ENCODE assay signal across 10 cellular contexts in the genomic region with DNA sequence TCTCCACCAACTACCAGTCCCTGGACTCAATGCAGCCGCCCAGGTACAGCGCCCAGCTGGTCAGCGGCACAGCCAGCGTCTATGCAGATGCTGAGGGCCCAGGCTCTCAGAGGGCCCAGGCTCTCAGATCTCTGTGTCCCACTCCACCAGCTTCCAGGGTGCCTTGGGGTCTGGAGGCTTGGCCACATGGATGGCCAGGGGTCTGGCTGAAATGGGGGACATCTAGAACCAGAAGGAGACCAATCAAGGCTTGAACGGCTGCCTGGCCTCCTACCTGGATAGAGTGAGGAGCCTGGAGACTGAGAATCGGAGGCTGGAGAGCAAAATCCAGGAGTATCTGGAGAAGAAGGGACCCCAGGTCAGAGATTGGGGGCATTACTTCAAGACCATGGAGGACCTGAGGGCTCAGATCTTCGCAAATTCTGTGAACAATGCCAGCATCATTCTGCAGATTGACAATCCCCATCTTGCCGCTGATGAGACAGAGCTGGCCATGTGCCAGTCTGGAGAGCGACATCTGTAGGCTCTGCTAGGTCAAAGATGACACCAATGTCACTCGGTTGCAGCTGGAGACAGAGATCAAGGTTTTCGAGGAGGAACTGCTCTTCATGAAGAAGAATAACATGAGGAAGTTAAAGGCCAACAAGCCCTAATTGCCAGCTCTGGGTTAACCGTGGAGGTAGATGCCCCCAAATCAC. TPM values are rescaled to one million over a fixed set of nuclear protein-coding genes. Genes with fewer than 3 reads are reported as not detected.
DNase-seq lines count a peak whose midpoint lies in the region; ATAC-seq, FAIRE-seq and TF ChIP-seq lines count a peak whose summit lies in the region.
"Had no signal": no experiment of that assay in that cellular context is flagged by ENCODE, and none has a peak within 500 bp of the region (broad histone marks: within the 10 kb centered on the region; RNA-seq: fewer than 3 reads in every experiment).

No MANE protein-coding gene starts in this region.

- no peaks in the 10 kb centered on the region for H3K4me1 ChIP-seq in RWPE2 (ENCODE audit: insufficient read depth, poor library complexity, severe bottlenecking)

- FAIRE-seq in GM12891 (lab: Jason Lieb, UNC), result peak; percentile 26
- FAIRE-seq: GM18507 had no signal

- no peak for ATAC-seq in RWPE2 (ENCODE audit: low read depth)
- ATAC-seq in GM19324 (IDR thresholded peaks at IDR 0.05; ENCODE audit: low FRiP score, unreplicated experiment), result no peak
- ATAC-seq in GM19397 (IDR thresholded peaks at IDR 0.05; ENCODE audit: unreplicated experiment), result no peak

- no peaks in the 10 kb centered on the region for H3K27me3 Mint-ChIP-seq in activated naive CD8-positive, alpha-beta T cell treated with anti-CD3 and anti-CD28 coated beads for 36 hours
- H3K27me3 Mint-ChIP-seq: central memory CD8-positive, alpha-beta T cell had no signal

- H3K36me3 ChIP-seq in RWPE2 (ENCODE audit: low read depth), result no peaks in the 10 kb centered on the region

- H3K27ac Mint-ChIP-seq in activated naive CD8-positive, alpha-beta T cell treated with anti-CD3 and anti-CD28 coated beads for 36 hours, result no peak overlapping the region

- no peaks in the 10 kb centered on the region for H3K9me3 Mint-ChIP-seq in activated naive CD8-positive, alpha-beta T cell treated with anti-CD3 and anti-CD28 coated beads for 36 hours
- H3K9me3 Mint-ChIP-seq: central memory CD8-positive, alpha-beta T cell had no signal

- DNase-seq in GM12891 (ENCODE audit: insufficient read length, low spot score) (no peak), RWPE2 (ENCODE audit: low spot score) (peak; percentile 25), COR-L47 (lab: John Stamatoyannopoulos, UW) (no peak)
- DNase-seq in activated naive CD8-positive, alpha-beta T cell treated with anti-CD3 and anti-CD28 coated beads for 36 hours, result peak; percentile 32
- DNase-seq in stimulated activated CD4-positive, alpha-beta T cell treated with anti-CD3 and anti-CD28 coated beads, Interleukin-4, amount 100 ng/mL, for 48 hours (ENCODE audit: low read depth in 2 of 2), result peak; percentile 28 to 30
- DNase-seq: NCI-H1417 had no signal

- H3K27me3 ChIP-seq in RWPE2 (ENCODE audit: insufficient read depth, poor library complexity, severe bottlenecking), result no peaks in the 10 kb centered on the region

- no peak overlapping the region for H3K4me3 Mint-ChIP-seq in activated naive CD8-positive, alpha-beta T cell treated with anti-CD3 and anti-CD28 coated beads for 36 hours
- H3K4me3 Mint-ChIP-seq: central memory CD8-positive, alpha-beta T cell had no signal

- no peak overlapping the region for H3K4me3 ChIP-seq in RWPE2 (ENCODE audit: severe bottlenecking)

- no peaks in the 10 kb centered on the region for H3K36me3 Mint-ChIP-seq in activated naive CD8-positive, alpha-beta T cell treated with anti-CD3 and anti-CD28 coated beads for 36 hours

- peaks cover 11% of the 10 kb centered on the region for H3K4me1 Mint-ChIP-seq in activated naive CD8-positive, alpha-beta T cell treated with anti-CD3 and anti-CD28 coated beads for 36 hours
- H3K4me1 Mint-ChIP-seq: central memory CD8-positive, alpha-beta T cell had no signal

- TF ChIP-seq POLR2A in GM12891 (IDR thresholded peaks at IDR 0.05; ENCODE audit: low read depth, low read length), result no peak

- TF ChIP-seq CTCF in RWPE2 (IDR thresholded peaks at IDR 0.05; ENCODE audit: poor library complexity, severe bottlenecking), result no peak

- H3K9me3 ChIP-seq in RWPE2 (ENCODE audit: severe bottlenecking), result no peaks in the 10 kb centered on the region

- H3K27ac ChIP-seq in RWPE2 (ENCODE audit: poor library complexity, severe bottlenecking), result no peak overlapping the region

TF ChIP-seq in GM12891, 5 proteins besides CTCF, POLR2A, EP300 and RAD21:
- TF ChIP-seq POLR2AphosphoS5 (IDR thresholded peaks at IDR 0.05; ENCODE audit: low read depth, low read length) (no peak), TAF1 (IDR thresholded peaks at IDR 0.05; ENCODE audit: low read depth, low read length) (no peak), SPI1 (IDR thresholded peaks at IDR 0.05; ENCODE audit: low read depth, low read length) (no peak), PAX5 (IDR thresholded peaks at IDR 0.05; ENCODE audit: insufficient read depth, low read length, severe bottlenecking) (no peak), POU2F2 (IDR thresholded peaks at IDR 0.05; ENCODE audit: low read depth, low read length) (no peak)

RNA-seq across cellular contexts. Expression of a gene that starts 44.1 kb away (rescaled TPM):
- 0.09 TPM for polyA plus RNA-seq in GM12891 (2012; ENCODE audit: low read depth, missing spikeins)
- under 1 TPM; 0.12 to 0.18 TPM for total RNA-seq in activated naive CD8-positive, alpha-beta T cell treated with anti-CD3 and anti-CD28 coated beads for 36 hours

RNA-seq across cellular contexts. Expression of a gene that starts 46.7 kb away (rescaled TPM):
- 367 TPM for polyA plus RNA-seq in GM12891 (2012; ENCODE audit: low read depth, missing spikeins)
- total RNA-seq in activated naive CD8-positive, alpha-beta T cell treated with anti-CD3 and anti-CD28 coated beads for 36 hours, result 100 to 1,000 TPM; 803 to 814 TPM

RNA-seq across cellular contexts. Expression of a gene that starts 58.9 kb away (rescaled TPM):
- 14.2 TPM for polyA plus RNA-seq in GM12891 (2012; ENCODE audit: low read depth, missing spikeins)
- 10 to 100 TPM; 13.1 to 14.2 TPM for total RNA-seq in activated naive CD8-positive, alpha-beta T cell treated with anti-CD3 and anti-CD28 coated beads for 36 hours

Comparison
In these comparisons a context has a peak if more than half of its experiments do, and no peak if none do; other contexts are left out.
1. DNase-seq: peak in RWPE2 (single experiment), activated naive CD8-positive, alpha-beta T cell treated with anti-CD3 and anti-CD28 coated beads for 36 hours (single experiment) and stimulated activated CD4-positive, alpha-beta T cell treated with anti-CD3 and anti-CD28 coated beads, Interleukin-4, amount 100 ng/mL, for 48 hours (2 of 2); none in GM12891 (single experiment) and COR-L47 (single experiment).